In the genomic region with DNA sequence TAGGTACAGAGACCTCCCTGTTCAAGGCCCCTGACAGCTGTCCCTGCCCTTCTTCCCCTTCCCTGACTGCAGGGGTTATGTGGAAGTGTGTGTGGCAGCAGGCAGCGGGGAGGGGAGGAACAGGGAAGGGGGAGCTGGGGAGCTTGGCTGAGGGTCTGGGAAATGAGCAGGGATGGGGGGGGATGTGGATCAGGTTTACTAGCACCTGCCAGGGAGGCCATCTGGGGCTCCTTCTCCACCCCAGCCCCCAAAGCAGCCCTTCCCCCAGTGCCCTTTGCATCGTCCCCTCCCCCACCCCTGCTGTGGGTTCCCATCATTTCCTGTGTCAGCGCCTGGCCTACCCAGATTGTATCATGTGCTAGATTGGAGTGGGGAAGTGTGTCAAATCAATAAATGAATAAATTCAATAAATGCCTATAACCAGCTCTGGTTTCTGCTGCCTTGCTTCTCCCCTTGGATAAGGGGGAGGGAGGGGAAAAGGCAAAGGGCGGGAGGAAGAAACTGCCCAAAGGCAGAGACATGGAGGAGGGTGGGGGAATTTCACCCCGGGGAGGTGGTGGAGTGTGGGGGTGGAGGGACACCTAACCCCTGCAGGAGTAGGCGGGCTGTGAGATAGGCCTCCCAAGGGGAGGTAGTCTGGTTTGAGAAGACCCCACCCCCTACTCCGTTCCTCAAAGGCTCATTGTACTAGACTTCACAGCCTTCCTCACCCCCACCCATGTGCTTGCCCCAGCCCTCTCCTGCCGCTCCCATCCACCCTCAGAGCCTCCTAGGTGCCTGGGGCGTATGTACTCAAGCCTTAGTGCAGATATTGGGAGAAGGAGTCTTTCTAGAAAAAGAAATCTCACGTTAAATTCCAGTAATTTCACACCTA, we compare ENCODE assay signal across 9 cellular contexts. TPM values are rescaled to one million over a fixed set of nuclear protein-coding genes. Genes with fewer than 3 reads are reported as not detected.
DNase-seq lines count a peak whose midpoint lies in the region; ATAC-seq lines count a peak whose summit lies in the region.
"Had no signal": no experiment of that assay in that cellular context is flagged by ENCODE, and none has a peak within 500 bp of the region (broad histone marks: within the 10 kb centered on the region; RNA-seq: fewer than 3 reads in every experiment).

No MANE protein-coding gene starts in this region.

- peaks cover 57% of the 10 kb centered on the region for H3K4me1 Mint-ChIP-seq in activated naive CD8-positive, alpha-beta T cell treated with anti-CD3 and anti-CD28 coated beads, Interleukin-2, amount 10 ng/mL, durations not matched to agents 7 days and 5 days

- no peak for DNase-seq in left cardiac atrium
- no peak for DNase-seq in cardiac septum (ENCODE audit: low spot score)
- peak; percentile 56 for DNase-seq in SKM-1 (lab: John Stamatoyannopoulos, UW; ENCODE audit: unreplicated experiment)
- DNase-seq in activated naive CD8-positive, alpha-beta T cell treated with anti-CD3 and anti-CD28 coated beads, Interleukin-2, amount 10 ng/mL, durations not matched to agents 7 days and 5 days: peak; percentile 60
- peak; percentile 49 for DNase-seq in myocyte (ENCODE audit: low read depth)
- DNase-seq in NCI-H1930 (lab: John Stamatoyannopoulos, UW): no peak

- H3K4me3 Mint-ChIP-seq in activated naive CD8-positive, alpha-beta T cell treated with anti-CD3 and anti-CD28 coated beads, Interleukin-2, amount 10 ng/mL, durations not matched to agents 7 days and 5 days: peak overlapping the region; percentile 85

- POLR2A ChIA-PET in activated naive CD8-positive, alpha-beta T cell treated with anti-CD3 and anti-CD28 coated beads, Interleukin-2, amount 10 ng/mL, durations not matched to agents 7 days and 5 days (lab: Charles Lee): interaction anchor here (1.1 to 8.4 kb wide), 4 partner anchors 8 to 93 kb away, joined by 3 to 106 read pairs (median 43); a partner anchor contains a TSS

- no peaks in the 10 kb centered on the region for H3K27me3 Mint-ChIP-seq in activated naive CD8-positive, alpha-beta T cell treated with anti-CD3 and anti-CD28 coated beads, Interleukin-2, amount 10 ng/mL, durations not matched to agents 7 days and 5 days

- no peaks in the 10 kb centered on the region for H3K9me3 Mint-ChIP-seq in activated naive CD8-positive, alpha-beta T cell treated with anti-CD3 and anti-CD28 coated beads, Interleukin-2, amount 10 ng/mL, durations not matched to agents 7 days and 5 days

- H3K36me3 Mint-ChIP-seq in activated naive CD8-positive, alpha-beta T cell treated with anti-CD3 and anti-CD28 coated beads, Interleukin-2, amount 10 ng/mL, durations not matched to agents 7 days and 5 days: peaks cover 25% of the 10 kb centered on the region

- ATAC-seq in left cardiac atrium: peak; percentile 36 to 41
- ATAC-seq in activated naive CD8-positive, alpha-beta T cell treated with anti-CD3 and anti-CD28 coated beads, Interleukin-2, amount 10 ng/mL, durations not matched to agents 7 days and 5 days (ENCODE audit: low read depth): peak; percentile 57
- ATAC-seq in GM18502 (IDR thresholded peaks at IDR 0.05; ENCODE audit: poor library complexity, unreplicated experiment): no peak
- no peak for ATAC-seq in GM21529 (IDR thresholded peaks at IDR 0.05; ENCODE audit: unreplicated experiment)

- H3K27ac Mint-ChIP-seq in activated naive CD8-positive, alpha-beta T cell treated with anti-CD3 and anti-CD28 coated beads, Interleukin-2, amount 10 ng/mL, durations not matched to agents 7 days and 5 days: peak overlapping the region; percentile 90

- intact Hi-C loops in left cardiac atrium (cut with DNase I) (no loop called here), cardiac septum (cut with DNase I) (no loop called here)

RNA-seq across cellular contexts. Expression of a gene that starts 3.2 kb away (rescaled TPM):
- total RNA-seq in left cardiac atrium (not detected), cardiac septum (not detected), myocyte (4.6 TPM in 1 of 2 replicates, not detected in the other)
- 10 to 100 TPM; 26.7 to 30.6 TPM for total RNA-seq in activated naive CD8-positive, alpha-beta T cell treated with anti-CD3 and anti-CD28 coated beads, Interleukin-2, amount 10 ng/mL, durations not matched to agents 7 days and 5 days
- polyA plus RNA-seq in myocyte (2012): not detected
- total RNA-seq: renal cortical epithelial cell had no signal

RNA-seq across cellular contexts. Expression of a gene that starts 7.7 kb away (rescaled TPM):
- total RNA-seq in left cardiac atrium (10 to 100 TPM; 28.5 to 30.9 TPM), cardiac septum (37.4 TPM), myocyte (18.1 and 20.7 TPM in 2 replicates)
- total RNA-seq in activated naive CD8-positive, alpha-beta T cell treated with anti-CD3 and anti-CD28 coated beads, Interleukin-2, amount 10 ng/mL, durations not matched to agents 7 days and 5 days: 10 to 100 TPM; 22.1 to 24.9 TPM
- 13.9 TPM for polyA plus RNA-seq in myocyte (2012)

RNA-seq across cellular contexts. Expression of a gene that starts 8.0 kb away (rescaled TPM):
- total RNA-seq in left cardiac atrium (1 to 10 TPM; 1.8 to 2.6 TPM), cardiac septum (2.3 TPM), myocyte (3.4 and 12.2 TPM in 2 replicates)
- 100 to 1,000 TPM; 389 to 395 TPM for total RNA-seq in activated naive CD8-positive, alpha-beta T cell treated with anti-CD3 and anti-CD28 coated beads, Interleukin-2, amount 10 ng/mL, durations not matched to agents 7 days and 5 days
- polyA plus RNA-seq in myocyte (2012): 3.9 TPM
- total RNA-seq: renal cortical epithelial cell had no signal

RNA-seq across cellular contexts. Expression of a gene that starts 15.0 kb away (rescaled TPM):
- total RNA-seq in left cardiac atrium (10 to 100 TPM; 21.1 to 23.8 TPM), cardiac septum (19.1 TPM), myocyte (15.6 and 21.3 TPM in 2 replicates)
- 10 to 100 TPM; 64.7 to 77.1 TPM for total RNA-seq in activated naive CD8-positive, alpha-beta T cell treated with anti-CD3 and anti-CD28 coated beads, Interleukin-2, amount 10 ng/mL, durations not matched to agents 7 days and 5 days
- 21.6 TPM for polyA plus RNA-seq in myocyte (2012)

RNA-seq across cellular contexts. Expression of a gene that starts 35.2 kb away (rescaled TPM):
- total RNA-seq in left cardiac atrium (10 to 100 TPM; 48.9 to 57.3 TPM), cardiac septum (52.7 TPM), myocyte (63.5 and 80.9 TPM in 2 replicates)
- total RNA-seq in activated naive CD8-positive, alpha-beta T cell treated with anti-CD3 and anti-CD28 coated beads, Interleukin-2, amount 10 ng/mL, durations not matched to agents 7 days and 5 days: 10 to 100 TPM; 36.8 to 38.7 TPM
- 83.1 TPM for polyA plus RNA-seq in myocyte (2012)

Comparison
In these comparisons a context has a peak if more than half of its experiments do, and no peak if none do; other contexts are left out.
1. ATAC-seq: peak in left cardiac atrium (2 of 2) and activated naive CD8-positive, alpha-beta T cell treated with anti-CD3 and anti-CD28 coated beads, Interleukin-2, amount 10 ng/mL, durations not matched to agents 7 days and 5 days (single experiment); none in GM18502 (single experiment) and GM21529 (single experiment).
2. DNase-seq: peak in SKM-1 (single experiment), activated naive CD8-positive, alpha-beta T cell treated with anti-CD3 and anti-CD28 coated beads, Interleukin-2, amount 10 ng/mL, durations not matched to agents 7 days and 5 days (single experiment) and myocyte (single experiment); none in left cardiac atrium (single experiment), cardiac septum (single experiment) and NCI-H1930 (0 of 2).
3. RNA of a gene that starts 8.0 kb away (total RNA-seq): 389 to 395 TPM in activated naive CD8-positive, alpha-beta T cell treated with anti-CD3 and anti-CD28 coated beads, Interleukin-2, amount 10 ng/mL, durations not matched to agents 7 days and 5 days; 3.4 to 12.2 TPM in myocyte, 1.8 to 2.6 TPM in left cardiac atrium and 2.3 TPM in cardiac septum (single experiment); every median in the first group is over 10 times any median in the second.